Comparison of ENCODE assay signal across 8 cellular contexts in genomic region chr1:111606457-111607215, GRCh38. TPM values are rescaled to one million over a fixed set of nuclear protein-coding genes. Genes with fewer than 3 reads are reported as not detected.
A peak's percentile ranks its signal among the peaks of the same experiment; 100 is the strongest.
DNase-seq lines count a peak whose midpoint lies in the region; ATAC-seq and TF ChIP-seq lines count a peak whose summit lies in the region.
"Not testable (repeated sequence)": the region's sequence is repeated elsewhere in the genome, so short reads cannot be mapped to it uniquely, and the experiment has no call there.

No MANE protein-coding gene starts in this region.

- not testable (repeated sequence) for H3K36me3 ChIP-seq in CD8-positive, alpha-beta memory T cell (ENCODE audit: insufficient read depth, low read length); gastroesophageal sphincter

- 32 to 43% methylated on average over 4 of the region's 8 CpGs for WGBS in gastroesophageal sphincter (ENCODE audit: low coverage in 1 of 2), 2 donors

- not testable (repeated sequence) for DNase-seq in CD8-positive, alpha-beta memory T cell; T-helper 2 cell treated with Interferon-gamma antibody and Interleukin-4, amounts not matched to agents 5 μg/mL and 100 μg/mL, for 36 hours (ENCODE audit: low spot score); activated T-helper 1 cell treated with anti-CD3 and anti-CD28 coated beads, Interleukin-12 subunit alpha, Interleukin-12 subunit beta, Interleukin-2, Interleukin-4 antibody, amounts not matched to agents 30 ng/mL and 10 ng/mL and 1 ng/mL, durations not matched to agents 14 hours and 24 hours and 36 hours (ENCODE audit: low spot score); memory B cell (ENCODE audit: low spot score in 2 of 2); sciatic nerve (ENCODE audit: low spot score)
- peak; percentile 24 for DNase-seq in NAMALWA (ENCODE audit: low spot score)
- DNase-seq in ureter (ENCODE audit: low spot score): peak; percentile 63

- H3K27ac Mint-ChIP-seq in CD8-positive, alpha-beta memory T cell: peak overlapping the region; percentile 66 to 94 (median 85)
- H3K27ac Mint-ChIP-seq in T-helper 2 cell treated with Interferon-gamma antibody and Interleukin-4, amounts not matched to agents 5 μg/mL and 100 μg/mL, for 36 hours: peak overlapping the region; percentile 53
- peak overlapping the region; percentile 54 for H3K27ac Mint-ChIP-seq in activated T-helper 1 cell treated with anti-CD3 and anti-CD28 coated beads, Interleukin-12 subunit alpha, Interleukin-12 subunit beta, Interleukin-2, Interleukin-4 antibody, amounts not matched to agents 30 ng/mL and 10 ng/mL and 1 ng/mL, durations not matched to agents 14 hours and 24 hours and 36 hours
- H3K27ac Mint-ChIP-seq in memory B cell: not testable (repeated sequence)

- not testable (repeated sequence) for TF ChIP-seq POLR2A in gastroesophageal sphincter (IDR thresholded peaks at IDR 0.05)

- H3K27ac ChIP-seq in CD8-positive, alpha-beta memory T cell (ENCODE audit: low read depth, low read length): not testable (repeated sequence)
- peak overlapping the region; percentile 30 to 76 (median 66) for H3K27ac ChIP-seq in gastroesophageal sphincter

- intact Hi-C loops in activated T-helper 1 cell treated with anti-CD3 and anti-CD28 coated beads, Interleukin-12 subunit alpha, Interleukin-12 subunit beta, Interleukin-2, Interleukin-4 antibody, amounts not matched to agents 30 ng/mL and 10 ng/mL and 1 ng/mL, durations not matched to agents 14 hours and 24 hours and 36 hours (cut with micrococcal nuclease); sciatic nerve (cut with DNase I): not testable (repeated sequence)

- H3K9me3 ChIP-seq in CD8-positive, alpha-beta memory T cell (ENCODE audit: low read length); gastroesophageal sphincter: not testable (repeated sequence)

- not testable (repeated sequence) for H3K27me3 Mint-ChIP-seq in CD8-positive, alpha-beta memory T cell; T-helper 2 cell treated with Interferon-gamma antibody and Interleukin-4, amounts not matched to agents 5 μg/mL and 100 μg/mL, for 36 hours (ENCODE audit: low read depth); activated T-helper 1 cell treated with anti-CD3 and anti-CD28 coated beads, Interleukin-12 subunit alpha, Interleukin-12 subunit beta, Interleukin-2, Interleukin-4 antibody, amounts not matched to agents 30 ng/mL and 10 ng/mL and 1 ng/mL, durations not matched to agents 14 hours and 24 hours and 36 hours (ENCODE audit: insufficient read depth); memory B cell

- not testable (repeated sequence) for TF ChIP-seq CTCF in gastroesophageal sphincter (IDR thresholded peaks at IDR 0.05)

- CTCF ChIA-PET in CD8-positive, alpha-beta memory T cell (lab: Charles Lee): interaction anchor here (0.8 to 2.0 kb wide), 3 partner anchors 9 to 98 kb away, joined by 3 to 8 read pairs (median 7); no protein-coding TSS in a partner anchor

- not testable (repeated sequence) for TF ChIP-seq EP300 in gastroesophageal sphincter (IDR thresholded peaks at IDR 0.05)

- H3K9me3 Mint-ChIP-seq in CD8-positive, alpha-beta memory T cell; T-helper 2 cell treated with Interferon-gamma antibody and Interleukin-4, amounts not matched to agents 5 μg/mL and 100 μg/mL, for 36 hours; activated T-helper 1 cell treated with anti-CD3 and anti-CD28 coated beads, Interleukin-12 subunit alpha, Interleukin-12 subunit beta, Interleukin-2, Interleukin-4 antibody, amounts not matched to agents 30 ng/mL and 10 ng/mL and 1 ng/mL, durations not matched to agents 14 hours and 24 hours and 36 hours; memory B cell: not testable (repeated sequence)

- POLR2A ChIA-PET in CD8-positive, alpha-beta memory T cell (lab: Charles Lee): interaction anchor here (0.9 to 1.1 kb wide), 3 partner anchors 13 to 68 kb away, joined by 3 to 6 read pairs (median 6); partner anchors contain the start of gene RAP1A

- not testable (repeated sequence) for H3K4me3 ChIP-seq in CD8-positive, alpha-beta memory T cell (ENCODE audit: low read length); gastroesophageal sphincter

- peaks cover 51% of the 10 kb centered on the region for H3K4me1 ChIP-seq in CD8-positive, alpha-beta memory T cell (ENCODE audit: insufficient read depth, low read length)
- peaks cover 14 to 76% (median 18%) of the 10 kb centered on the region in 3 donors for H3K4me1 ChIP-seq in gastroesophageal sphincter

- H3K36me3 Mint-ChIP-seq in CD8-positive, alpha-beta memory T cell; T-helper 2 cell treated with Interferon-gamma antibody and Interleukin-4, amounts not matched to agents 5 μg/mL and 100 μg/mL, for 36 hours (ENCODE audit: low read depth); memory B cell: not testable (repeated sequence)
- H3K36me3 Mint-ChIP-seq in activated T-helper 1 cell treated with anti-CD3 and anti-CD28 coated beads, Interleukin-12 subunit alpha, Interleukin-12 subunit beta, Interleukin-2, Interleukin-4 antibody, amounts not matched to agents 30 ng/mL and 10 ng/mL and 1 ng/mL, durations not matched to agents 14 hours and 24 hours and 36 hours (ENCODE audit: low read depth): peaks cover 30% of the 10 kb centered on the region

- H3K4me1 Mint-ChIP-seq in CD8-positive, alpha-beta memory T cell: peaks cover 50 to 60% (median 52%) of the 10 kb centered on the region in 3 donors
- peaks cover 49% of the 10 kb centered on the region for H3K4me1 Mint-ChIP-seq in T-helper 2 cell treated with Interferon-gamma antibody and Interleukin-4, amounts not matched to agents 5 μg/mL and 100 μg/mL, for 36 hours (ENCODE audit: low read depth)
- peaks cover 61% of the 10 kb centered on the region for H3K4me1 Mint-ChIP-seq in activated T-helper 1 cell treated with anti-CD3 and anti-CD28 coated beads, Interleukin-12 subunit alpha, Interleukin-12 subunit beta, Interleukin-2, Interleukin-4 antibody, amounts not matched to agents 30 ng/mL and 10 ng/mL and 1 ng/mL, durations not matched to agents 14 hours and 24 hours and 36 hours (ENCODE audit: low read depth)
- H3K4me1 Mint-ChIP-seq in memory B cell: peaks cover 35% of the 10 kb centered on the region

- peak overlapping the region in 4 of 7 donors; percentile 32 to 57 (median 44) for H3K4me3 Mint-ChIP-seq in CD8-positive, alpha-beta memory T cell
- not testable (repeated sequence) for H3K4me3 Mint-ChIP-seq in T-helper 2 cell treated with Interferon-gamma antibody and Interleukin-4, amounts not matched to agents 5 μg/mL and 100 μg/mL, for 36 hours; activated T-helper 1 cell treated with anti-CD3 and anti-CD28 coated beads, Interleukin-12 subunit alpha, Interleukin-12 subunit beta, Interleukin-2, Interleukin-4 antibody, amounts not matched to agents 30 ng/mL and 10 ng/mL and 1 ng/mL, durations not matched to agents 14 hours and 24 hours and 36 hours; memory B cell

- H3K27me3 ChIP-seq in CD8-positive, alpha-beta memory T cell (ENCODE audit: insufficient read depth, low read length, poor library complexity, severe bottlenecking); gastroesophageal sphincter: not testable (repeated sequence)

- peak; percentile 48 for ATAC-seq in gastroesophageal sphincter
- peak; percentile 47 for ATAC-seq in memory B cell (ENCODE audit: low read depth)
- peak; percentile 64 for ATAC-seq in sciatic nerve

RNA-seq across cellular contexts. Expression of gene RAP1A, which starts 13.0 kb away (rescaled TPM):
- total RNA-seq in CD8-positive, alpha-beta memory T cell: 100 to 1,000 TPM; 252 to 256 TPM
- 60.8 TPM for polyA plus RNA-seq in CD8-positive, alpha-beta memory T cell
- total RNA-seq in activated T-helper 1 cell treated with anti-CD3 and anti-CD28 coated beads, Interleukin-12 subunit alpha, Interleukin-12 subunit beta, Interleukin-2, Interleukin-4 antibody, amounts not matched to agents 30 ng/mL and 10 ng/mL and 1 ng/mL, durations not matched to agents 14 hours and 24 hours and 36 hours: 326 and 348 TPM in 2 replicates
- total RNA-seq in gastroesophageal sphincter: 100 to 1,000 TPM; 177 to 268 (median 214) TPM
- 97.0 TPM for total RNA-seq in sciatic nerve
- total RNA-seq in ureter: 80.3 TPM
